Comparison of ENCODE assay signal across 2 cellular contexts in the genomic region with DNA sequence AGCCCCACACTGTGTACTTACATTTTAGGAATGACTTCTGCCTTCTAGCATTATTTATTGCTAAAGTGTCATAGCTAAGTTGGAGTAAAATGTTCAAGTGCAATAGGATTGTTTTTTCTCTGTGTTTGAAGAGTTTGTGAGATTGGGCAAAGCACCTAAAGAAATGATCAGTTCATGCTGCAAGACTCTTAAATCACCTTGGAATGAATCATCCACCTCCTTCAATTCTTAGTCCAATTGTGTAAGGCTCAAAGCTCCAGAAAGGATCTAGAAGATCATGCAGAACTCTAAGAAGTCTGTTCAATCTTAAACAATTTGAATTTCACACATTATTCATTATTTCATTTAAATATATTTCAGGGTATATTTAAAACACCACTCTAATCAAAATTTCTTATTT.
A peak's percentile ranks its signal among the peaks of the same experiment; 100 is the strongest.
TF ChIP-seq lines count a peak whose summit lies in the region.

No MANE protein-coding gene starts in this region.

TF ChIP-seq in IMR-90, 13 proteins besides CTCF, POLR2A, EP300 and RAD21 (continued from another document):
- no peak for TF ChIP-seq MAZ (IDR thresholded peaks at IDR 0.05; ENCODE audit: borderline replicate concordance, low read depth, low read length)

TF ChIP-seq in K562, 482 proteins besides CTCF, POLR2A, EP300 and RAD21 (continued from another document):
- TF ChIP-seq CEBPG (CRISPR knock-in tag; IDR thresholded peaks at IDR 0.05) = no peak
- peak in 1 of 2 experiments; percentile 38; a peak in 2 of 4 replicates for TF ChIP-seq CEBPG (tag; conservative IDR thresholded peaks at IDR 0.05 in 1 of 2, IDR thresholded peaks at IDR 0.05 in 1 of 2)
- 0 out of 4 replicates have a peak, but pooled peaks of 1 of the 2 experiments have one; percentile 9 for TF ChIP-seq MNT (conservative IDR thresholded peaks at IDR 0.05)
- TF ChIP-seq TAL1 (IDR thresholded peaks at IDR 0.05) = no peak
- TF ChIP-seq NFXL1 (CRISPR knock-in tag; IDR thresholded peaks at IDR 0.05) = no peak
- no peak for TF ChIP-seq ARID1B (IDR thresholded peaks at IDR 0.05)
- TF ChIP-seq, protein P1, sequence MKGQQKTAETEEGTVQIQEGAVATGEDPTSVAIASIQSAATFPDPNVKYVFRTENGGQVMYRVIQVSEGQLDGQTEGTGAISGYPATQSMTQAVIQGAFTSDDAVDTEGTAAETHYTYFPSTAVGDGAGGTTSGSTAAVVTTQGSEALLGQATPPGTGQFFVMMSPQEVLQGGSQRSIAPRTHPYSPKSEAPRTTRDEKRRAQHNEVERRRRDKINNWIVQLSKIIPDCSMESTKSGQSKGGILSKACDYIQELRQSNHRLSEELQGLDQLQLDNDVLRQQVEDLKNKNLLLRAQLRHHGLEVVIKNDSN (CRISPR knock-in tag; IDR thresholded peaks at IDR 0.05) = no peak
- no peak for TF ChIP-seq PURB (CRISPR knock-in tag; IDR thresholded peaks at IDR 0.05; ENCODE audit: low read depth)
- TF ChIP-seq, protein P2, sequence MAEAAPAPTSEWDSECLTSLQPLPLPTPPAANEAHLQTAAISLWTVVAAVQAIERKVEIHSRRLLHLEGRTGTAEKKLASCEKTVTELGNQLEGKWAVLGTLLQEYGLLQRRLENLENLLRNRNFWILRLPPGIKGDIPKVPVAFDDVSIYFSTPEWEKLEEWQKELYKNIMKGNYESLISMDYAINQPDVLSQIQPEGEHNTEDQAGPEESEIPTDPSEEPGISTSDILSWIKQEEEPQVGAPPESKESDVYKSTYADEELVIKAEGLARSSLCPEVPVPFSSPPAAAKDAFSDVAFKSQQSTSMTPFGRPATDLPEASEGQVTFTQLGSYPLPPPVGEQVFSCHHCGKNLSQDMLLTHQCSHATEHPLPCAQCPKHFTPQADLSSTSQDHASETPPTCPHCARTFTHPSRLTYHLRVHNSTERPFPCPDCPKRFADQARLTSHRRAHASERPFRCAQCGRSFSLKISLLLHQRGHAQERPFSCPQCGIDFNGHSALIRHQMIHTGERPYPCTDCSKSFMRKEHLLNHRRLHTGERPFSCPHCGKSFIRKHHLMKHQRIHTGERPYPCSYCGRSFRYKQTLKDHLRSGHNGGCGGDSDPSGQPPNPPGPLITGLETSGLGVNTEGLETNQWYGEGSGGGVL (CRISPR knock-in tag; IDR thresholded peaks at IDR 0.05) = no peak
- TF ChIP-seq ZNF79 (CRISPR knock-in tag; IDR thresholded peaks at IDR 0.05; ENCODE audit: low read depth) = no peak
- TF ChIP-seq ZNF140 (CRISPR knock-in tag; IDR thresholded peaks at IDR 0.05) = no peak
